In genomic region chr7:31776616-31777015, GRCh38 we compare ENCODE assay signal across 19 cellular contexts.
DNase-seq lines count a peak whose midpoint lies in the region; TF ChIP-seq lines count a peak whose summit lies in the region.
"Had no signal": no experiment of that assay in that cellular context is flagged by ENCODE, and none has a peak within 500 bp of the region (broad histone marks: within the 10 kb centered on the region; RNA-seq: fewer than 3 reads in every experiment).

No MANE protein-coding gene starts in this region.

- H3K27ac ChIP-seq in brain microvascular endothelial cell (no peak overlapping the region), WERI-Rb-1 (no peak overlapping the region)
- H3K27ac ChIP-seq: dorsolateral prefrontal cortex, heart left ventricle, parathyroid adenoma, Peyer's patch, uterus had no signal

- in situ Hi-C loops in brain microvascular endothelial cell (cut with HindIII; ENCODE audit: low pct_ligation_motif_present, low sequenced_read_pairs), result no loop called here

- H3K27me3 ChIP-seq in brain microvascular endothelial cell (replicated peaks) (no peaks in the 10 kb centered on the region), WERI-Rb-1 (ENCODE audit: insufficient read depth, low read depth, severe bottlenecking) (no peaks in the 10 kb centered on the region)
- H3K27me3 ChIP-seq: heart left ventricle, Peyer's patch, uterus had no signal

- H3K9me3 ChIP-seq in WERI-Rb-1 (ENCODE audit: severe bottlenecking), result no peaks in the 10 kb centered on the region
- H3K9me3 ChIP-seq: HAP-1, heart left ventricle, Peyer's patch, uterus had no signal

- H3K36me3 ChIP-seq in brain microvascular endothelial cell (replicated peaks) (no peaks in the 10 kb centered on the region), WERI-Rb-1 (no peaks in the 10 kb centered on the region)
- H3K36me3 ChIP-seq: HAP-1, Peyer's patch, uterus had no signal

- no peak overlapping the region for H3K4me3 ChIP-seq in brain microvascular endothelial cell (ENCODE audit: low read depth, low read length)
- no peak overlapping the region for H3K4me3 ChIP-seq in WERI-Rb-1 (ENCODE audit: low read depth, low read length)
- H3K4me3 ChIP-seq: dorsolateral prefrontal cortex, HAP-1, heart left ventricle, lung, Peyer's patch, uterus had no signal

- TF ChIP-seq CTCF in brain microvascular endothelial cell (IDR thresholded peaks at IDR 0.05; ENCODE audit: low read depth, low read length, missing control alignments), result no peak
- no peak for TF ChIP-seq CTCF in WERI-Rb-1 (IDR thresholded peaks at IDR 0.05; ENCODE audit: low read depth, low read length)

- peak; percentile 85 for DNase-seq in AG08395 (ENCODE audit: low spot score)
- peak; percentile 87 for DNase-seq in HT1080 (ENCODE audit: low read depth)
- peak; percentile 59 for DNase-seq in brain microvascular endothelial cell
- DNase-seq in iris pigment epithelial cell (ENCODE audit: low read depth), result peak; percentile 68
- no peak for DNase-seq in WERI-Rb-1
- DNase-seq in T-helper 1 cell, result no peak
- no peak for DNase-seq in NK-92 treated with Interleukin-12 subunit alpha and Interleukin-12 subunit beta, amount 100 ng/mL, for 24 hours (lab: John Stamatoyannopoulos, UW)
- no peak for DNase-seq in activated CD8-positive, alpha-beta memory T cell treated with anti-CD3 and anti-CD28 coated beads, Interleukin-2, amount 50 U/mL, for 48 hours
- DNase-seq: dorsolateral prefrontal cortex; heart left ventricle; NCI-H1105; NCI-H510A; Peyer's patch; stimulated activated CD4-positive, alpha-beta T cell treated with anti-CD3 and anti-CD28 coated beads, Interleukin-15, amount 100 ng/mL, for 24 hours; T-helper 9 cell; uterus had no signal

Comparison
In these comparisons a context has a peak if more than half of its experiments do, and no peak if none do; other contexts are left out.
1. DNase-seq: peak in AG08395 (single experiment), HT1080 (single experiment), brain microvascular endothelial cell (single experiment) and iris pigment epithelial cell (single experiment); none in WERI-Rb-1 (single experiment), T-helper 1 cell (0 of 5), NK-92 treated with Interleukin-12 subunit alpha and Interleukin-12 subunit beta, amount 100 ng/mL, for 24 hours (single experiment) and activated CD8-positive, alpha-beta memory T cell treated with anti-CD3 and anti-CD28 coated beads, Interleukin-2, amount 50 U/mL, for 48 hours (single experiment).